In the genomic region with DNA sequence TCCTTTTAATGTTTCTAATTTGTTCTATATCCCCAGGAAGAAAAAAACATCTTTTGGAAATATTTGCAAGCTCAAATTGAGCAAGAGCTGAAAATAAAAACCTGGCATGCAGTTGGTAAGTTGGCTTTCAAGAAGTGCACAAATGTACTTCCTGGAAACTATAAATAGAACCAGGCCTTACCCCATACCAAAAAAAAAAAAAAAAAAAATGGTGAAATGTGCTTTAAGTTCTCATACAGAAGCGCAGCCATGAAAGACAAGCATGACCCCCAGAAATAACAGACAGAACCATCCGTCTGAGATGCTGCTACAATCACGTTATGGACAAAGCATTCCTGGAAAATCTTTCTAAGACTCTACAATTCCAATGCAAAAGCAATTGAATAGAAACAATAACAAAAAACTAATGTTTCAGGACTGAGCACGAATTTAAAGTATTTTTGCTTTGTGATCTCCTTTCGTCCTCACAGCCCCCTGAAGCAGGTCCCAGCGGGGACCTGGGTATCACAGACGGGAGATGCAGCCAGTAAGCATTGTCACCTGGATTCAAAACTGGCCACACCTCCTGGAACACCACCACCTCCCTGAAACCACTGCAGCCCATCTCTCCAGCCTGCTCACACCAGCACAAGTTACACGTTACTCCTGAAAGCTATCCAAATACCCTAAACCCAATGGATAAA, we compare ENCODE assay signal across 8 cellular contexts.
DNase-seq lines count a peak whose midpoint lies in the region; ATAC-seq and TF ChIP-seq lines count a peak whose summit lies in the region.

No MANE protein-coding gene starts in this region.

- no peaks in the 10 kb centered on the region for H3F3A ChIP-seq in PC-3 (ENCODE audit: low read length, unreplicated experiment)

- CTCF ChIA-PET in activated CD8-positive, alpha-beta T cell treated with anti-CD3 and anti-CD28 coated beads, Interleukin-2, amount 10 ng/mL, durations not matched to agents 7 days and 5 days (lab: Charles Lee): interaction anchor here (0.7 to 1.1 kb wide), 2 partner anchors 25 to 83 kb away, joined by 3 read pairs; no protein-coding TSS in a partner anchor
- CTCF ChIA-PET in PC-3 (lab: Charles Lee): no interaction called here

- H3K9me3 ChIP-seq in right cardiac atrium (ENCODE audit: control insufficient read depth, low read length) (no peaks in the 10 kb centered on the region), stomach smooth muscle (ENCODE audit: control insufficient read depth in 2 of 2, low read length in 2 of 2) (no peaks in the 10 kb centered on the region), PC-3 (ENCODE audit: low read length) (no peaks in the 10 kb centered on the region)

- peaks cover 72% of the 10 kb centered on the region for H3K4me1 Mint-ChIP-seq in activated CD8-positive, alpha-beta T cell treated with anti-CD3 and anti-CD28 coated beads, Interleukin-2, amount 10 ng/mL, durations not matched to agents 7 days and 5 days (ENCODE audit: low read depth)

- no TSS peak for BruUV-seq in PC-3 (replicated peaks; lab: Mats Ljungman, UMichigan)

- ATAC-seq in activated CD8-positive, alpha-beta T cell treated with anti-CD3 and anti-CD28 coated beads, Interleukin-2, amount 10 ng/mL, durations not matched to agents 7 days and 5 days: peak; percentile 52
- peak; percentile 30 to 49 for ATAC-seq in right cardiac atrium
- no peak for ATAC-seq in PC-3

- no peaks in the 10 kb centered on the region for H3K9me3 Mint-ChIP-seq in activated CD8-positive, alpha-beta T cell treated with anti-CD3 and anti-CD28 coated beads, Interleukin-2, amount 10 ng/mL, durations not matched to agents 7 days and 5 days (ENCODE audit: insufficient read depth)

- H3K4me3 ChIP-seq in right cardiac atrium (ENCODE audit: low read length) (no peak overlapping the region), stomach smooth muscle (ENCODE audit: low read length in 2 of 2) (peak overlapping the region; percentile 58 to 64), PC-3 (ENCODE audit: low read length) (no peak overlapping the region)

- no peaks in the 10 kb centered on the region for H4K20me1 ChIP-seq in PC-3 (ENCODE audit: low read length)

- peak overlapping the region; percentile 78 for H3K27ac Mint-ChIP-seq in activated CD8-positive, alpha-beta T cell treated with anti-CD3 and anti-CD28 coated beads, Interleukin-2, amount 10 ng/mL, durations not matched to agents 7 days and 5 days

- H3K27me3 ChIP-seq in right cardiac atrium (ENCODE audit: control insufficient read depth, insufficient read depth) (no peaks in the 10 kb centered on the region), stomach smooth muscle (ENCODE audit: control insufficient read depth in 1 of 2, insufficient read depth in 2 of 2, low read length in 2 of 2) (no peaks in the 10 kb centered on the region), PC-3 (ENCODE audit: low read length) (no peaks in the 10 kb centered on the region)

- no peak overlapping the region for H3K4me2 ChIP-seq in PC-3 (ENCODE audit: low read length)

- H3K4me3 Mint-ChIP-seq in activated CD8-positive, alpha-beta T cell treated with anti-CD3 and anti-CD28 coated beads, Interleukin-2, amount 10 ng/mL, durations not matched to agents 7 days and 5 days: peak overlapping the region; percentile 63

- WGBS in right cardiac atrium: 54% methylated on average over 8 of the region's 8 CpGs

- DNase-seq in LHCN-M2 (ENCODE audit: low read depth) (peak; percentile 57), right cardiac atrium (no peak), PC-3 (no peak), NCI-H1092 treated with DMSO at 0.1 percent for 48 hours (lab: John Stamatoyannopoulos, UW) (no peak), GOT3 (lab: John Stamatoyannopoulos, UW) (no peak)
- no peak for DNase-seq in activated CD8-positive, alpha-beta T cell treated with anti-CD3 and anti-CD28 coated beads, Interleukin-2, amount 10 ng/mL, durations not matched to agents 7 days and 5 days
- DNase-seq in activated CD4-positive, alpha-beta T cell treated with anti-CD3 and anti-CD28 coated beads for 1 hour: no peak

- H3K36me3 ChIP-seq in stomach smooth muscle (ENCODE audit: control insufficient read depth in 2 of 2, insufficient read depth in 2 of 2, low read length in 2 of 2) (no peaks in the 10 kb centered on the region), PC-3 (ENCODE audit: low read depth, low read length) (no peaks in the 10 kb centered on the region)

- H3K9ac ChIP-seq in stomach smooth muscle (ENCODE audit: low read length in 2 of 2) (peak overlapping the region; percentile 60 to 67), PC-3 (ENCODE audit: low read length) (no peak overlapping the region)

- intact Hi-C loops in right cardiac atrium (cut with DNase I) (loop anchor here in 2 of 4 donors (10.0 kb wide), 4 partner anchors 72 to 732 kb away; no protein-coding TSS in a partner anchor), PC-3 (cut with micrococcal nuclease) (no loop called here)

- H3K4me1 ChIP-seq in right cardiac atrium (ENCODE audit: control insufficient read depth, insufficient read depth, low read length): peaks cover 22% of the 10 kb centered on the region
- peaks cover 62% of the 10 kb centered on the region for H3K4me1 ChIP-seq in stomach smooth muscle (ENCODE audit: control insufficient read depth, insufficient read depth, low read length)
- H3K4me1 ChIP-seq in PC-3 (ENCODE audit: insufficient read depth, low read length): no peaks in the 10 kb centered on the region

- H3K27ac ChIP-seq in right cardiac atrium (ENCODE audit: low read length) (peak overlapping the region; percentile 65), stomach smooth muscle (ENCODE audit: low read length) (peak overlapping the region; percentile 72), PC-3 (ENCODE audit: low read length) (no peak overlapping the region)

- no peaks in the 10 kb centered on the region for H3K9me2 ChIP-seq in PC-3 (replicated peaks; ENCODE audit: low read length)

- no peaks in the 10 kb centered on the region for H3K27me3 Mint-ChIP-seq in activated CD8-positive, alpha-beta T cell treated with anti-CD3 and anti-CD28 coated beads, Interleukin-2, amount 10 ng/mL, durations not matched to agents 7 days and 5 days (ENCODE audit: low read depth)

- POLR2A ChIA-PET in activated CD8-positive, alpha-beta T cell treated with anti-CD3 and anti-CD28 coated beads, Interleukin-2, amount 10 ng/mL, durations not matched to agents 7 days and 5 days (lab: Charles Lee): interaction anchor here (1.1 to 1.4 kb wide), 2 partner anchors 8 to 15 kb away, joined by 3 to 6 read pairs; no protein-coding TSS in a partner anchor
- POLR2A ChIA-PET in PC-3 (lab: Charles Lee; ENCODE audit: unreplicated experiment): no interaction called here

- no peak for TF ChIP-seq CTCF in PC-3 (conservative IDR thresholded peaks at IDR 0.05; ENCODE audit: low read depth, low read length)

- H2AFZ ChIP-seq in PC-3 (ENCODE audit: low read length): no peak overlapping the region

- H3K36me3 Mint-ChIP-seq in activated CD8-positive, alpha-beta T cell treated with anti-CD3 and anti-CD28 coated beads, Interleukin-2, amount 10 ng/mL, durations not matched to agents 7 days and 5 days (ENCODE audit: low read depth): peaks cover 12% of the 10 kb centered on the region

- no peaks in the 10 kb centered on the region for H3K79me2 ChIP-seq in PC-3 (ENCODE audit: low read length)

Comparison
In these comparisons a context has a peak if more than half of its experiments do, and no peak if none do; other contexts are left out.
1. H3K4me3 ChIP-seq: peak in stomach smooth muscle (2 of 2); none in right cardiac atrium (single experiment) and PC-3 (single experiment).